8 cellular contexts compared by ENCODE assay signal in the genomic region with DNA sequence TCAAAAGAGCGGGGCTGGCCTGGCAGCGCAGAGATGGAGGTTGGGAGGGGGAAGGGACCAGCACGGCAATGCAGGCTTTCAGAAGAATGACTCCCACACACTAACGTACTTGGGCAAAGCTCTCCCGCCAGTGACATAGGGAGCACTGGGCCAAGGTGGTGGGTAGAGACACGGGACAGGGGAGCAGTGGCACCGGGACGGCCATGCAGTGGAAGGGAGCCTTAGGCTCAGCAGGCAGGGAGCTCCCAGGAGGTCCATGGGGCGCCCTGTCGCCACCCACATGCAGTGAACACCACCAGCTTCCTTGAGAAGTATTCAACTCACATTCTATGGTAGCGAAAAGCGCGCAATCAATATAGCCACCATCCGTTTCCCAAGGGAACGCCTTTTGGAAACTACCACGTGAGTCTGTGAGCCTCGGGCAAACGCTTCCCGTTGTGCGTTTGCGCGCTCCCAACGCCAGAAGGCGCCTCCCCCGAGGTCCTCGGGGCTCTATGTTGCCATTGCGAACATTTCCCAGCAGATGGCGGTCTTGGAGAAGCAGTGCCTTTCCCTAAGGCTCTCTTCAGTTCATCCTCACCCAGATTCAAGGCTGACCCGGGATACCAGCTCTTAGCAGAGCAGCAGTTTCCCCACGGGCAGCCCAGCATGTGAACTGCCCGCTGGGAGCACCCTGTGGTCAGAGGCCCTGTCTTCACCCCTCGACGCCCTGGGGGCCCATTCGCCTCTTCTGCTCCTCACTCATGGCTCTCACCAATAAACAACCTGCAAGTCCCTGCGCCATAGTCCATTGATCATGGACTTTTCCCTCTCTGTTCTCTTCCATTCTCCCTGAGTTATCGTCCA. TPM values are rescaled to one million over a fixed set of nuclear protein-coding genes. Genes with fewer than 3 reads are reported as not detected.
DNase-seq lines count a peak whose midpoint lies in the region; ATAC-seq and TF ChIP-seq lines count a peak whose summit lies in the region.

No MANE protein-coding gene starts in this region.

- peak overlapping the region; percentile 6 for H2AFZ ChIP-seq in hepatocyte

- peak overlapping the region; percentile 76 for H3K4me2 ChIP-seq in hepatocyte

- H3K36me3 Mint-ChIP-seq in T-helper 2 cell treated with Interferon-gamma antibody and Interleukin-4, amounts not matched to agents 5 μg/mL and 100 μg/mL, for 36 hours (ENCODE audit: low read depth) = no peaks in the 10 kb centered on the region

- H3K9me3 ChIP-seq in hepatocyte (ENCODE audit: low read depth) = no peaks in the 10 kb centered on the region

- no peaks in the 10 kb centered on the region for H3K9me3 Mint-ChIP-seq in T-helper 2 cell treated with Interferon-gamma antibody and Interleukin-4, amounts not matched to agents 5 μg/mL and 100 μg/mL, for 36 hours

- ATAC-seq in HG02642 (IDR thresholded peaks at IDR 0.05; ENCODE audit: poor library complexity, unreplicated experiment) (peak; percentile 84), GM18517 (IDR thresholded peaks at IDR 0.05; ENCODE audit: unreplicated experiment) (no peak)

- no peaks in the 10 kb centered on the region for H3K9me2 ChIP-seq in hepatocyte (replicated peaks; ENCODE audit: insufficient read depth)

- TF ChIP-seq CTCF in GM12864 (IDR thresholded peaks at IDR 0.05; ENCODE audit: low read depth, low read length, missing control alignments) = peak; percentile 99
- TF ChIP-seq CTCF in astrocyte of the cerebellum (IDR thresholded peaks at IDR 0.05; ENCODE audit: low read depth, low read length, missing control alignments) = peak; percentile 99
- TF ChIP-seq CTCF in hepatocyte (IDR thresholded peaks at IDR 0.05; ENCODE audit: poor library complexity) = peak; percentile 98

- H3K36me3 ChIP-seq in hepatocyte (replicated peaks; ENCODE audit: insufficient read depth, low read depth) = no peaks in the 10 kb centered on the region

- peak; percentile 34 for DNase-seq in GM12864 (ENCODE audit: low read depth)
- peak; percentile 77 for DNase-seq in NCI-H146 (lab: John Stamatoyannopoulos, UW)
- DNase-seq in T-helper 2 cell treated with Interferon-gamma antibody and Interleukin-4, amounts not matched to agents 5 μg/mL and 100 μg/mL, for 36 hours (ENCODE audit: low spot score) = peak; percentile 67
- peak; percentile 67 for DNase-seq in astrocyte of the cerebellum (ENCODE audit: low read depth)
- DNase-seq in hepatocyte (ENCODE audit: low spot score) = peak; percentile 95
- DNase-seq in retina = peak; percentile 95

- no peaks in the 10 kb centered on the region for H3K27me3 ChIP-seq in hepatocyte

- H3K4me1 ChIP-seq in hepatocyte (ENCODE audit: insufficient read depth) = no peaks in the 10 kb centered on the region

- H3K4me3 ChIP-seq in GM12864 (ENCODE audit: low read depth, low read length) (peak overlapping the region; percentile 51), astrocyte of the cerebellum (ENCODE audit: low read depth, low read length) (peak overlapping the region; percentile 45), hepatocyte (no peak overlapping the region)

- no peak overlapping the region for H3K27ac ChIP-seq in hepatocyte

- no peaks in the 10 kb centered on the region for H3K79me2 ChIP-seq in hepatocyte

- peak overlapping the region; percentile 56 for H3K4me3 Mint-ChIP-seq in T-helper 2 cell treated with Interferon-gamma antibody and Interleukin-4, amounts not matched to agents 5 μg/mL and 100 μg/mL, for 36 hours

- no peaks in the 10 kb centered on the region for H4K20me1 ChIP-seq in hepatocyte (ENCODE audit: insufficient read depth, poor library complexity, severe bottlenecking)

- H3K27me3 Mint-ChIP-seq in T-helper 2 cell treated with Interferon-gamma antibody and Interleukin-4, amounts not matched to agents 5 μg/mL and 100 μg/mL, for 36 hours (ENCODE audit: low read depth) = peaks cover 11% of the 10 kb centered on the region

- H3K4me1 Mint-ChIP-seq in T-helper 2 cell treated with Interferon-gamma antibody and Interleukin-4, amounts not matched to agents 5 μg/mL and 100 μg/mL, for 36 hours (ENCODE audit: low read depth) = peaks cover 6% of the 10 kb centered on the region

- in situ Hi-C loops in astrocyte of the cerebellum (cut with HindIII; ENCODE audit: low sequenced_read_pairs) = no loop called here

- H3K27ac Mint-ChIP-seq in T-helper 2 cell treated with Interferon-gamma antibody and Interleukin-4, amounts not matched to agents 5 μg/mL and 100 μg/mL, for 36 hours = no peak overlapping the region

- 11% methylated on average over 35 of the region's 36 CpGs for WGBS in hepatocyte (ENCODE audit: low lambda C conversion rate, missing lambda C conversion rate)

RNA-seq across cellular contexts. Expression of a gene that starts 16.4 kb away (rescaled TPM):
- not detected in 2 replicates for total RNA-seq in hepatocyte
- polyA plus RNA-seq in hepatocyte = not detected in 2 replicates

Comparison
In these comparisons a context has a peak if more than half of its experiments do, and no peak if none do; other contexts are left out.
1. DNase-seq: peak in every context shown above with its lines; median percentile 95 in hepatocyte; 95 in retina; 77 in NCI-H146; 67 in T-helper 2 cell treated with Interferon-gamma antibody and Interleukin-4, amounts not matched to agents 5 μg/mL and 100 μg/mL, for 36 hours; 67 in astrocyte of the cerebellum; 34 in GM12864.